In the genomic region with DNA sequence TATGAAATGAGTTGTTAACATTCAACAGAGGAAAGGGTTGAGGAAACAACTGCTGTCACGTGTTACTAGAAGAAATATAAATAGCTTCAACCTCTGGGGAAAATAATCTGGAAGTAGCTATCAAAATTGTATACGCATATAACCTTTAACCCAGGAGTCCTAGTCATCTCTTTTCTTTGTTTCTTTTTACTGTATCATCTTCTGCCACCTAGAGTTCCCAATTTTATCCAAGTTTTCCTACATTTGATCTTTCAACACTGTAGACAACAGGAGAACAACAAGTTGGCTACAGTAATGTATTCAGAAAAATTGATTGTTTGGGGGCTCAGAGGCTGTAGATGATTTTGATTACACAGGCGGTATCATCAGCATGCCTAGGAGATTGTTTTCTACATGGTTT, we compare ENCODE assay signal across 27 cellular contexts.
"Had no signal": no experiment of that assay in that cellular context is flagged by ENCODE, and none has a peak within 500 bp of the region (broad histone marks: within the 10 kb centered on the region; RNA-seq: fewer than 3 reads in every experiment).

No MANE protein-coding gene starts in this region.

- H3K27me3 ChIP-seq: dorsolateral prefrontal cortex, esophagus muscularis mucosa, esophagus squamous epithelium, foreskin keratinocyte, gastrocnemius medialis, gastroesophageal sphincter, heart left ventricle, heart right ventricle had no signal

- FAIRE-seq: colon, endometrium, endothelial cell of umbilical vein, frontal cortex had no signal

- ATAC-seq: effector memory CD8-positive, alpha-beta T cell; esophagus mucosa; foreskin keratinocyte; gastrocnemius medialis; gastroesophageal sphincter; heart left ventricle; heart right ventricle had no signal

- H3K4me1 ChIP-seq: esophagus muscularis mucosa, esophagus squamous epithelium, foreskin keratinocyte, gastrocnemius medialis, gastroesophageal sphincter, heart left ventricle, heart right ventricle had no signal

- H3K27ac ChIP-seq: coronary artery, dorsolateral prefrontal cortex, epithelial cell of prostate, esophagus muscularis mucosa, esophagus squamous epithelium, foreskin keratinocyte, gastrocnemius medialis, gastroesophageal sphincter, heart left ventricle, heart right ventricle had no signal

- H3K4me3 ChIP-seq: coronary artery, dorsolateral prefrontal cortex, esophagus muscularis mucosa, esophagus squamous epithelium, gastrocnemius medialis, gastroesophageal sphincter, heart left ventricle, heart right ventricle had no signal

- DNase-seq: cortex of kidney; dermis blood vessel endothelial cell; dorsolateral prefrontal cortex; effector CD4-positive, alpha-beta T cell; effector CD8-positive, alpha-beta T cell; effector memory CD4-positive, alpha-beta T cell; effector memory CD8-positive, alpha-beta T cell; endodermal cell; erythroblast; esophagus squamous epithelium; foreskin fibroblast; foreskin keratinocyte; foreskin melanocyte; gastrocnemius medialis; glutamatergic neuron; head of caudate nucleus; heart left ventricle; heart right ventricle had no signal

- H3K36me3 ChIP-seq: esophagus muscularis mucosa, esophagus squamous epithelium, gastrocnemius medialis, gastroesophageal sphincter, heart left ventricle, heart right ventricle had no signal

- H3K9me3 ChIP-seq: esophagus muscularis mucosa, esophagus squamous epithelium, gastrocnemius medialis, gastroesophageal sphincter had no signal
